In genomic region chr16:57537596-57538234, GRCh38 we compare ENCODE assay signal across 1 cellular context.
TF ChIP-seq lines count a peak whose summit lies in the region.

No MANE protein-coding gene starts in this region.

TF ChIP-seq in SK-N-SH, 30 proteins besides CTCF, POLR2A, EP300 and RAD21 (continued from another document):
- TF ChIP-seq REST (IDR thresholded peaks at IDR 0.05; ENCODE audit: low read depth, low read length) (no peak), GABPA (IDR thresholded peaks at IDR 0.05; ENCODE audit: low read depth) (no peak), USF1 (IDR thresholded peaks at IDR 0.05; ENCODE audit: borderline replicate concordance, low read depth) (no peak), SIN3A (IDR thresholded peaks at IDR 0.05; ENCODE audit: borderline replicate concordance, low read depth, low read length) (no peak), EZH2phosphoT487 (IDR thresholded peaks at IDR 0.05; ENCODE audit: borderline replicate concordance, low read depth) (no peak), TCF12 (IDR thresholded peaks at IDR 0.05) (no peak), GATA2 (CRISPR knock-in tag; IDR thresholded peaks at IDR 0.05) (no peak), JUND (IDR thresholded peaks at IDR 0.05) (no peak), USF2 (IDR thresholded peaks at IDR 0.05; ENCODE audit: borderline replicate concordance, low read depth, low read length) (no peak), POLR2AphosphoS5 (IDR thresholded peaks at IDR 0.05; ENCODE audit: low read depth, low read length) (no peak), PBX3 (IDR thresholded peaks at IDR 0.05) (no peak), RXRA (IDR thresholded peaks at IDR 0.05; ENCODE audit: borderline replicate concordance, low read depth) (no peak)
